In the genomic region with DNA sequence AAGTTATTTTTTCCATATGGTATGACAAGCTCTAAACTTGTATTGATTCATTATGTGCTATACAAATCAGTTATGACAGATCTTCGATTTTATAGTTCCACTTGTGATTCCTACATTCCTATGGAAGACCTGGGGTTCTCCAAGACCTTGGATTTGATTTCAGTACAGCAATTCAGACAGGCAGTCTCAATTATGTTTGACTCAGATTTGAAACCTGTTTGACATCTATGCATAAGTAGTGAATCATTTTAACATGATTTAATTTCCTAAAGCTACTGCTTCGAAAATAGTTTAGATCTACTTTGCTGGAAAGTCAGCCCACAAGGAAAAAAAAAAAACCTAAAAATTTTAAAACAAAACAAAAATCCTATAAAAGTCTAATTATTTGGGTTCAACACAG, we compare ENCODE assay signal across 22 cellular contexts.
"Had no signal": no experiment of that assay in that cellular context is flagged by ENCODE, and none has a peak within 500 bp of the region (broad histone marks: within the 10 kb centered on the region; RNA-seq: fewer than 3 reads in every experiment).

No MANE protein-coding gene starts in this region.

- H3K4me1 ChIP-seq: breast epithelium, gastroesophageal sphincter, right lobe of liver had no signal

- H3K9me3 ChIP-seq: breast epithelium, gastroesophageal sphincter, ovary, right lobe of liver, thoracic aorta had no signal

- H3K27ac ChIP-seq: breast epithelium, epithelial cell of prostate, gastroesophageal sphincter, ovary, right lobe of liver, thoracic aorta had no signal

- FAIRE-seq: colon, kidney, urothelium cell line had no signal

- H3K27me3 ChIP-seq: breast epithelium, gastroesophageal sphincter, ovary, right lobe of liver had no signal

- DNase-seq: activated CD4-positive, alpha-beta T cell treated with anti-CD3 and anti-CD28 coated beads, Interleukin-2, amount 10 ng/mL, durations not matched to agents 24 days and 14 days; activated CD4-positive, CD25-positive, alpha-beta regulatory T cell treated with anti-CD3 and anti-CD28 coated beads, Interleukin-2, amount 50 U/mL, for 72 hours; activated CD8-positive, alpha-beta T cell treated with anti-CD3 and anti-CD28 coated beads for 36 hours; activated naive CD8-positive, alpha-beta T cell treated with anti-CD3 and anti-CD28 coated beads, Interleukin-2, amount 50 U/mL, for 24 hours; activated T-cell treated with anti-CD3 and anti-CD28 coated beads, Interleukin-2, amount 50 U/mL, for 48 hours; dermis blood vessel endothelial cell; effector CD4-positive, alpha-beta T cell; hippocampal formation; kidney; midbrain; naive thymus-derived CD4-positive, alpha-beta T cell; ovary; right lobe of liver; stimulated activated CD4-positive, alpha-beta T cell treated with anti-CD3 and anti-CD28 coated beads, Interleukin-4, amount 100 ng/mL, for 1 hour; T-helper 9 cell; trophoblast cell had no signal

- H3K36me3 ChIP-seq: gastroesophageal sphincter, ovary, right lobe of liver, thoracic aorta had no signal

- H3K4me3 ChIP-seq: breast epithelium, gastroesophageal sphincter, ovary, right lobe of liver, thoracic aorta had no signal
